ENCODE assay signal across 9 cellular contexts in genomic region chrX:132956421-132957210, GRCh38. TPM values are rescaled to one million over a fixed set of nuclear protein-coding genes. Genes with fewer than 3 reads are reported as not detected.
DNase-seq lines count a peak whose midpoint lies in the region; ATAC-seq and TF ChIP-seq lines count a peak whose summit lies in the region.
"Had no signal": no experiment of that assay in that cellular context is flagged by ENCODE, and none has a peak within 500 bp of the region (broad histone marks: within the 10 kb centered on the region; RNA-seq: fewer than 3 reads in every experiment).

No MANE protein-coding gene starts in this region.

- no peak for TF ChIP-seq EP300 in transverse colon (IDR thresholded peaks at IDR 0.05; ENCODE audit: low read depth)

- H3K4me3 ChIP-seq in breast epithelium (peak overlapping the region; percentile 42 to 67 (median 52)), mesenchymal stem cell (ENCODE audit: insufficient read depth in 1 of 2, low read depth in 1 of 2, low read length in 2 of 2) (peak overlapping the region; percentile 57 to 62), transverse colon (peak overlapping the region in 3 of 4 donors; percentile 22 to 54 (median 33))

- no peak overlapping the region for H2AK5ac ChIP-seq in mesenchymal stem cell (ENCODE audit: low read length, severe bottlenecking)

- no peak for ATAC-seq in GM18861 (IDR thresholded peaks at IDR 0.05; ENCODE audit: unreplicated experiment)
- no peak for ATAC-seq in HG03460 (IDR thresholded peaks at IDR 0.05; ENCODE audit: unreplicated experiment)

- no peaks in the 10 kb centered on the region for H3K9me3 Mint-ChIP-seq in activated T-cell treated with anti-CD3 and anti-CD28 coated beads, Interleukin-2, amount 50 U/mL, for 24 hours
- H3K9me3 Mint-ChIP-seq: CD4-positive, alpha-beta T cell had no signal

- H3K18ac ChIP-seq in mesenchymal stem cell (ENCODE audit: low read depth in 1 of 2, low read length in 2 of 2) = peak overlapping the region in 1 of 2 experiments; percentile 57

- H3K9ac ChIP-seq in mesenchymal stem cell (ENCODE audit: low read length) = no peak overlapping the region

- H3K27me3 Mint-ChIP-seq in activated T-cell treated with anti-CD3 and anti-CD28 coated beads, Interleukin-2, amount 50 U/mL, for 24 hours = peaks cover 70% of the 10 kb centered on the region

- H2AFZ ChIP-seq in mesenchymal stem cell (ENCODE audit: low read depth, low read length) = no peak overlapping the region

- no peak overlapping the region for H3K23ac ChIP-seq in mesenchymal stem cell (ENCODE audit: low read length in 2 of 2)

- peak overlapping the region; percentile 94 for H3K4me2 ChIP-seq in mesenchymal stem cell (ENCODE audit: low read length, poor library complexity, severe bottlenecking)

- TF ChIP-seq POLR2A in breast epithelium (IDR thresholded peaks at IDR 0.05) (no peak), transverse colon (IDR thresholded peaks at IDR 0.05) (no peak)

- H3K9me3 ChIP-seq in breast epithelium (no peaks in the 10 kb centered on the region), mesenchymal stem cell (ENCODE audit: control insufficient read depth, low read length) (no peaks in the 10 kb centered on the region), transverse colon (no peaks in the 10 kb centered on the region)

- H3K14ac ChIP-seq in mesenchymal stem cell (ENCODE audit: low read length in 2 of 2) = no peak overlapping the region

- no peak overlapping the region for H3K4ac ChIP-seq in mesenchymal stem cell (ENCODE audit: low read depth in 1 of 2, low read length in 2 of 2)

- H2BK5ac ChIP-seq in mesenchymal stem cell (ENCODE audit: low read depth, low read length, poor library complexity, severe bottlenecking) = no peak overlapping the region

- peak overlapping the region in 1 of 2 experiments; percentile 16 for H2BK12ac ChIP-seq in mesenchymal stem cell (ENCODE audit: low read length in 2 of 2)

- H3K4me3 Mint-ChIP-seq in activated T-cell treated with anti-CD3 and anti-CD28 coated beads, Interleukin-2, amount 50 U/mL, for 24 hours = peak overlapping the region; percentile 49

- no peak overlapping the region for H3K27ac ChIP-seq in breast epithelium
- H3K27ac ChIP-seq in mesenchymal stem cell (ENCODE audit: low read length, poor library complexity, severe bottlenecking) = no peak overlapping the region
- H3K27ac ChIP-seq in transverse colon = no peak overlapping the region

- intact Hi-C loops in breast epithelium (cut with DNase I; ENCODE audit: low total_unique reads) = no loop called here
- intact Hi-C loops in transverse colon (cut with DNase I; ENCODE audit: low total_unique reads) = no loop called here

- H3K27me3 ChIP-seq in breast epithelium (peaks cover 0 to 86% of the 10 kb centered on the region in 2 donors), mesenchymal stem cell (ENCODE audit: control insufficient read depth in 1 of 2, insufficient read depth in 1 of 2, low read length in 2 of 2) (peaks cover 14 to 74% of the 10 kb centered on the region in 2 experiments), transverse colon (peaks cover 38% of the 10 kb centered on the region)

- WGBS in mesenchymal stem cell = 3% methylated on average over 51 of the region's 83 CpGs
- 70% methylated on average over 55 of the region's 83 CpGs; no CpG with 5 or more reads in 1 of the 2 donors for WGBS in transverse colon (ENCODE audit: low coverage in 1 of 2), 2 donors

- H3K4me1 Mint-ChIP-seq in activated T-cell treated with anti-CD3 and anti-CD28 coated beads, Interleukin-2, amount 50 U/mL, for 24 hours (ENCODE audit: low read depth) = peaks cover 8% of the 10 kb centered on the region

- H3K36me3 Mint-ChIP-seq in activated T-cell treated with anti-CD3 and anti-CD28 coated beads, Interleukin-2, amount 50 U/mL, for 24 hours (ENCODE audit: low read depth) = no peaks in the 10 kb centered on the region

- H4K8ac ChIP-seq in mesenchymal stem cell (ENCODE audit: low read length) = no peak overlapping the region

- H3K27ac Mint-ChIP-seq in activated T-cell treated with anti-CD3 and anti-CD28 coated beads, Interleukin-2, amount 50 U/mL, for 24 hours = no peak overlapping the region
- H3K27ac Mint-ChIP-seq: CD4-positive, alpha-beta T cell had no signal

- DNase-seq in activated T-cell treated with anti-CD3 and anti-CD28 coated beads, Interleukin-2, amount 50 U/mL, for 24 hours = peak; percentile 37
- DNase-seq in activated T-cell treated with anti-CD3 and anti-CD28 coated beads, Interleukin-2, amount 50 U/mL, for 1 hour = no peak
- DNase-seq in breast epithelium (ENCODE audit: low spot score in 2 of 2) (no peak), mesenchymal stem cell (peak; percentile 14), transverse colon (no peak), NCI-H2081 treated with DMSO at 0.1 percent for 48 hours (lab: John Stamatoyannopoulos, UW) (no peak)
- DNase-seq: CD4-positive, alpha-beta T cell had no signal

- H3K4me1 ChIP-seq in breast epithelium (no peaks in the 10 kb centered on the region), mesenchymal stem cell (ENCODE audit: control insufficient read depth, insufficient read depth, low read depth, low read length) (peaks cover 18% of the 10 kb centered on the region), transverse colon (peaks cover 0 to 24% (median 8%) of the 10 kb centered on the region in 4 donors)

- in situ Hi-C loops in transverse colon (cut with MboI; ENCODE audit: low pct_ligation_motif_present in 1 of 4, low pct_unique_long_range_greater_than_20kb in 1 of 4, low sequenced_read_pairs in 3 of 4) = no loop called here

- TF ChIP-seq CTCF in breast epithelium (IDR thresholded peaks at IDR 0.05) (no peak), transverse colon (IDR thresholded peaks at IDR 0.05) (no peak)

- H4K91ac ChIP-seq in mesenchymal stem cell (ENCODE audit: low read length) = no peak overlapping the region

- H3K79me1 ChIP-seq in mesenchymal stem cell (replicated peaks; ENCODE audit: low read length, poor library complexity, severe bottlenecking) = no peaks in the 10 kb centered on the region

- H2BK120ac ChIP-seq in mesenchymal stem cell (ENCODE audit: low read depth, low read length) = no peak overlapping the region

- H2BK15ac ChIP-seq in mesenchymal stem cell (ENCODE audit: low read depth, poor library complexity, severe bottlenecking) = no peak overlapping the region

- H3K36me3 ChIP-seq in breast epithelium (no peaks in the 10 kb centered on the region), mesenchymal stem cell (ENCODE audit: control insufficient read depth in 1 of 2, insufficient read depth in 2 of 2, low read depth in 1 of 2, low read length in 2 of 2) (no peaks in the 10 kb centered on the region), transverse colon (no peaks in the 10 kb centered on the region)

RNA-seq across cellular contexts. Expression of gene HS6ST2, which starts 1.8 kb away (rescaled TPM):
- 1 to 10 TPM in 2 of 3 donors, under 1 TPM in 1; 0.32 to 1.3 (median 1.2) TPM for total RNA-seq in breast epithelium
- 2.3 TPM for polyA plus RNA-seq in mesenchymal stem cell (2013, experiment 1 of 2)
- polyA plus RNA-seq in mesenchymal stem cell (2013, experiment 2 of 2) = 2.3 TPM
- 1 to 10 TPM in 1 of 4 donors, under 1 TPM in 1, not detected in 2; 0.14 to 1.1 TPM for total RNA-seq in transverse colon
- total RNA-seq: CD4-positive, alpha-beta T cell had no signal

Comparison
In these comparisons a context has a peak if more than half of its experiments do, and no peak if none do; other contexts are left out.
1. DNase-seq: peak in activated T-cell treated with anti-CD3 and anti-CD28 coated beads, Interleukin-2, amount 50 U/mL, for 24 hours (single experiment) and mesenchymal stem cell (single experiment); none in activated T-cell treated with anti-CD3 and anti-CD28 coated beads, Interleukin-2, amount 50 U/mL, for 1 hour (single experiment), breast epithelium (0 of 2), transverse colon (single experiment) and NCI-H2081 treated with DMSO at 0.1 percent for 48 hours (single experiment).
2. Peak in every context shown above with its lines, with median percentiles within 50 percentile points of each other: H3K4me3 ChIP-seq.